16 cellular contexts compared by ENCODE assay signal in genomic region chr10:74488907-74489306, GRCh38.
DNase-seq lines count a peak whose midpoint lies in the region; ATAC-seq and TF ChIP-seq lines count a peak whose summit lies in the region.
"Had no signal": no experiment of that assay in that cellular context is flagged by ENCODE, and none has a peak within 500 bp of the region (broad histone marks: within the 10 kb centered on the region; RNA-seq: fewer than 3 reads in every experiment).

No MANE protein-coding gene starts in this region.

- peak overlapping the region; percentile 22 for H3K27ac Mint-ChIP-seq in MCF 10A (ENCODE audit: low read depth, unreplicated experiment)
- H3K27ac Mint-ChIP-seq: CD14-positive monocyte; CD4-positive, alpha-beta memory T cell had no signal

- H3K4me3 ChIP-seq in breast epithelium = no peak overlapping the region
- no peak overlapping the region for H3K4me3 ChIP-seq in RWPE2 (ENCODE audit: severe bottlenecking)
- H3K4me3 ChIP-seq in thyroid gland (replicated peaks in 1 of 3) = no peak overlapping the region
- H3K4me3 ChIP-seq: BLaER1, GM12878, HAP-1 had no signal

- POLR2A ChIA-PET in MCF 10A (lab: Yijun Ruan, JAX) = no interaction called here

- H3K4me1 ChIP-seq in breast epithelium (no peaks in the 10 kb centered on the region), RWPE2 (ENCODE audit: insufficient read depth, poor library complexity, severe bottlenecking) (peaks cover 17% of the 10 kb centered on the region), thyroid gland (no peaks in the 10 kb centered on the region)
- H3K4me1 ChIP-seq: BLaER1, HAP-1 had no signal

- H3K9me3 ChIP-seq in breast epithelium (no peaks in the 10 kb centered on the region), RWPE2 (ENCODE audit: severe bottlenecking) (no peaks in the 10 kb centered on the region), thyroid gland (no peaks in the 10 kb centered on the region)
- H3K9me3 ChIP-seq: BLaER1, HAP-1 had no signal

- no peaks in the 10 kb centered on the region for H3K27me3 ChIP-seq in breast epithelium
- H3K27me3 ChIP-seq in RWPE2 (ENCODE audit: insufficient read depth, poor library complexity, severe bottlenecking) = no peaks in the 10 kb centered on the region
- no peaks in the 10 kb centered on the region for H3K27me3 ChIP-seq in thyroid gland
- H3K27me3 ChIP-seq: BLaER1 had no signal

- no peaks in the 10 kb centered on the region for H3K36me3 Mint-ChIP-seq in MCF 10A (ENCODE audit: insufficient read depth, unreplicated experiment)

- ATAC-seq in RWPE2 (ENCODE audit: low read depth) (peak; percentile 68), GM21717 (IDR thresholded peaks at IDR 0.05; ENCODE audit: unreplicated experiment) (no peak)
- ATAC-seq: GM12878 had no signal

- BruUV-seq in MCF 10A (replicated peaks; lab: Mats Ljungman, UMichigan) = no TSS peak

- peaks cover 7% of the 10 kb centered on the region for H3K4me1 Mint-ChIP-seq in MCF 10A (ENCODE audit: insufficient read depth, unreplicated experiment)

- no peak for DNase-seq in MCF 10A (ENCODE audit: unreplicated experiment)
- DNase-seq in breast epithelium (ENCODE audit: low spot score in 2 of 2) = no peak
- DNase-seq in RWPE2 (ENCODE audit: low spot score) = no peak
- peak; percentile 8 for DNase-seq in epithelial cell of prostate (ENCODE audit: low read depth, low spot score)
- DNase-seq in thyroid gland = no peak
- DNase-seq in NCI-H1417 (lab: John Stamatoyannopoulos, UW) = no peak
- DNase-seq in HK-2 (ENCODE audit: unreplicated experiment) = no peak
- DNase-seq: 8988T; CD4-positive, alpha-beta memory T cell; DMS79 treated with DMSO at 0.1 percent for 48 hours; GF-D8 had no signal

- peaks cover 2% of the 10 kb centered on the region for H3K9me3 Mint-ChIP-seq in MCF 10A (ENCODE audit: unreplicated experiment)

- CTCF ChIA-PET in MCF 10A (lab: Yijun Ruan, JAX) = no interaction called here

- peaks cover 3% of the 10 kb centered on the region for H3K36me3 ChIP-seq in breast epithelium
- H3K36me3 ChIP-seq in RWPE2 (ENCODE audit: low read depth) = no peaks in the 10 kb centered on the region; the same call in none of the 2 replicates
- no peaks in the 10 kb centered on the region for H3K36me3 ChIP-seq in thyroid gland
- H3K36me3 ChIP-seq: BLaER1, HAP-1 had no signal

- H3K27me3 Mint-ChIP-seq in MCF 10A (ENCODE audit: insufficient read depth, unreplicated experiment) = no peaks in the 10 kb centered on the region
- H3K27me3 Mint-ChIP-seq: CD4-positive, alpha-beta memory T cell had no signal

- H3K27ac ChIP-seq in breast epithelium (no peak overlapping the region), RWPE2 (ENCODE audit: poor library complexity, severe bottlenecking) (peak overlapping the region; percentile 13), epithelial cell of prostate (peak overlapping the region; percentile 3), thyroid gland (no peak overlapping the region)
- H3K27ac ChIP-seq: BLaER1 had no signal

- TF ChIP-seq POLR2A in breast epithelium (IDR thresholded peaks at IDR 0.05) (no peak), thyroid gland (IDR thresholded peaks at IDR 0.05) (no peak)

- H3K4me3 Mint-ChIP-seq in MCF 10A (ENCODE audit: unreplicated experiment) = no peak overlapping the region
- H3K4me3 Mint-ChIP-seq: CD14-positive monocyte; CD4-positive, alpha-beta memory T cell had no signal

- TF ChIP-seq CTCF in MCF 10A (IDR thresholded peaks at IDR 0.05; ENCODE audit: unreplicated experiment) (no peak), breast epithelium (IDR thresholded peaks at IDR 0.05) (no peak), RWPE2 (IDR thresholded peaks at IDR 0.05; ENCODE audit: poor library complexity, severe bottlenecking) (no peak), thyroid gland (IDR thresholded peaks at IDR 0.05) (no peak)

- intact Hi-C loops in MCF 10A (cut with micrococcal nuclease) = no loop called here
- intact Hi-C loops in breast epithelium (cut with DNase I; ENCODE audit: low total_unique reads) = no loop called here
- intact Hi-C loops in thyroid gland (cut with DNase I) = no loop called here

Comparison
In these comparisons a context has a peak if more than half of its experiments do, and no peak if none do; other contexts are left out.
1. H3K27ac ChIP-seq: peak in RWPE2 (single experiment) and epithelial cell of prostate (single experiment); none in breast epithelium (0 of 2) and thyroid gland (0 of 3).